Comparison of ENCODE assay signal across 8 cellular contexts in genomic region chr1:221777434-221778072, GRCh38. TPM values are rescaled to one million over a fixed set of nuclear protein-coding genes. Genes with fewer than 3 reads are reported as not detected.
A peak's percentile ranks its signal among the peaks of the same experiment; 100 is the strongest.
DNase-seq lines count a peak whose midpoint lies in the region; ATAC-seq and TF ChIP-seq lines count a peak whose summit lies in the region.

No MANE protein-coding gene starts in this region.

- H3K4me1 ChIP-seq in right atrium auricular region: no peaks in the 10 kb centered on the region

- no peaks in the 10 kb centered on the region for H3K36me3 Mint-ChIP-seq in natural killer cell

- H3K4me3 Mint-ChIP-seq in natural killer cell: peak overlapping the region; percentile 68

- TF ChIP-seq CTCF in natural killer cell (IDR thresholded peaks at IDR 0.05): no peak
- TF ChIP-seq CTCF in right atrium auricular region (IDR thresholded peaks at IDR 0.05): no peak

- H3K27me3 Mint-ChIP-seq in natural killer cell (ENCODE audit: low read depth in 2 of 2): no peaks in the 10 kb centered on the region

- H3K27ac Mint-ChIP-seq in natural killer cell: peak overlapping the region; percentile 90 to 99

- no peaks in the 10 kb centered on the region for H3K36me3 ChIP-seq in right atrium auricular region

- H3K4me1 Mint-ChIP-seq in natural killer cell: peaks cover 67 to 71% of the 10 kb centered on the region in 2 donors

- peak; percentile 45 for DNase-seq in SKM-1 (lab: John Stamatoyannopoulos, UW; ENCODE audit: unreplicated experiment)
- peak; percentile 42 for DNase-seq in natural killer cell
- DNase-seq in NCI-H2227 (lab: John Stamatoyannopoulos, UW; ENCODE audit: unreplicated experiment): no peak
- no peak for DNase-seq in right atrium auricular region (ENCODE audit: low spot score)
- DNase-seq in HuH-7.5 (ENCODE audit: low spot score): no peak
- DNase-seq in NCI-H2081 treated with DMSO at 0.1 percent for 48 hours (lab: John Stamatoyannopoulos, UW): no peak

- no peaks in the 10 kb centered on the region for H3K9me3 ChIP-seq in right atrium auricular region

- H3K4me3 ChIP-seq in right atrium auricular region: no peak overlapping the region

- H3K9me3 Mint-ChIP-seq in natural killer cell: no peaks in the 10 kb centered on the region

- no peak overlapping the region for H3K27ac ChIP-seq in right atrium auricular region

- intact Hi-C loops in natural killer cell (cut with micrococcal nuclease): loop anchor here (1.0 to 2.0 kb wide), 6 partner anchors 16 to 183 kb away; partner anchors contain the start of gene DUSP10

- ATAC-seq in GM18873 (IDR thresholded peaks at IDR 0.05; ENCODE audit: low FRiP score, unreplicated experiment): peak; percentile 80
- ATAC-seq in HG02884 (IDR thresholded peaks at IDR 0.05; ENCODE audit: unreplicated experiment): peak; percentile 63
- peak; percentile 63 to 85 (median 81) for ATAC-seq in natural killer cell

- H3K27me3 ChIP-seq in right atrium auricular region: no peaks in the 10 kb centered on the region

RNA-seq across cellular contexts. Expression of gene DUSP10, which starts 35.7 kb away (rescaled TPM):
- 100 to 1,000 TPM; 109 to 231 (median 210) TPM for total RNA-seq in natural killer cell
- 1 to 10 TPM; 3.3 to 6.4 TPM for total RNA-seq in right atrium auricular region

Comparison
In these comparisons a context has a peak if more than half of its experiments do, and no peak if none do; other contexts are left out.
1. DNase-seq: peak in SKM-1 (single experiment) and natural killer cell (single experiment); none in NCI-H2227 (single experiment), right atrium auricular region (single experiment), HuH-7.5 (single experiment) and NCI-H2081 treated with DMSO at 0.1 percent for 48 hours (single experiment).
2. RNA of gene DUSP10, which starts 35.7 kb away (total RNA-seq): 109 to 231 TPM in natural killer cell; 3.3 to 6.4 TPM in right atrium auricular region; every median in the first group is over 10 times any median in the second.
3. Peak in every context shown above with its lines, with median percentiles within 50 percentile points of each other: ATAC-seq.